ENCODE assay signal across 22 cellular contexts in genomic region chr10:123555616-123556015, GRCh38.
DNase-seq lines count a peak whose midpoint lies in the region; ATAC-seq and TF ChIP-seq lines count a peak whose summit lies in the region.
"Had no signal": no experiment of that assay in that cellular context is flagged by ENCODE, and none has a peak within 500 bp of the region (broad histone marks: within the 10 kb centered on the region; RNA-seq: fewer than 3 reads in every experiment).

No MANE protein-coding gene starts in this region.

- no peaks in the 10 kb centered on the region for H3K36me3 Mint-ChIP-seq in stimulated activated naive B cell treated with anti-CD40 and anti-IgM and Interleukin-4, amounts not matched to agents 10 μg/mL and 1 μg/mL and 100 μg/mL, for 72 hours
- H3K36me3 Mint-ChIP-seq: CD4-positive, alpha-beta memory T cell had no signal

- POLR2A ChIA-PET in GM10248 (lab: Yijun Ruan, JAX), result interaction anchor here (0.5 kb wide), 1 partner anchor 42 kb away, joined by 3 read pairs; no protein-coding TSS in a partner anchor

- H3K4me3 ChIP-seq in BLaER1 (peak overlapping the region; percentile 34; the same call in 1 of the 2 replicates), coronary artery (no peak overlapping the region), sigmoid colon (no peak overlapping the region)
- H3K4me3 ChIP-seq: SJSA1 had no signal

- H3K27ac ChIP-seq in BLaER1 (peak overlapping the region; percentile 88), coronary artery (no peak overlapping the region), sigmoid colon (no peak overlapping the region)
- H3K27ac ChIP-seq: KMS-11, SJSA1 had no signal

- CTCF ChIA-PET in GM10248 (lab: Yijun Ruan, JAX), result interaction anchor here (1.1 to 4.0 kb wide), 5 partner anchors 17 to 513 kb away, joined by 3 to 21 read pairs (median 5); no protein-coding TSS in a partner anchor

- H3K36me3 ChIP-seq in BLaER1 (no peaks in the 10 kb centered on the region; the same call in 1 of the 2 replicates), sigmoid colon (no peaks in the 10 kb centered on the region)
- H3K36me3 ChIP-seq: SJSA1 had no signal

- peak overlapping the region; percentile 84 for H3K4me2 ChIP-seq in BLaER1
- H3K4me2 ChIP-seq: KMS-11 had no signal

- no peak for TF ChIP-seq EP300 in sigmoid colon (IDR thresholded peaks at IDR 0.05)

- TF ChIP-seq POLR2A in sigmoid colon (IDR thresholded peaks at IDR 0.05), result no peak

- 76 to 85% methylated on average over 4 of the region's 4 CpGs for WGBS in sigmoid colon, 2 donors

- H3K9ac ChIP-seq in BLaER1, result peak overlapping the region; percentile 72
- H3K9ac ChIP-seq: KMS-11 had no signal

- H3K9me3 Mint-ChIP-seq in stimulated activated naive B cell treated with anti-CD40 and anti-IgM and Interleukin-4, amounts not matched to agents 10 μg/mL and 1 μg/mL and 100 μg/mL, for 72 hours, result no peaks in the 10 kb centered on the region
- H3K9me3 Mint-ChIP-seq: IgD-negative memory B cell had no signal

- H3K4me3 Mint-ChIP-seq in stimulated activated naive B cell treated with anti-CD40 and anti-IgM and Interleukin-4, amounts not matched to agents 10 μg/mL and 1 μg/mL and 100 μg/mL, for 72 hours, result no peak overlapping the region
- H3K4me3 Mint-ChIP-seq: CD4-positive, alpha-beta memory T cell; IgD-negative memory B cell had no signal

- no peaks in the 10 kb centered on the region for H3K27me3 ChIP-seq in BLaER1
- peaks cover 0 to 30% (median 0%) of the 10 kb centered on the region in 3 donors for H3K27me3 ChIP-seq in sigmoid colon
- H3K27me3 ChIP-seq: SJSA1 had no signal

- no peak overlapping the region for H3K27ac Mint-ChIP-seq in stimulated activated naive B cell treated with anti-CD40 and anti-IgM and Interleukin-4, amounts not matched to agents 10 μg/mL and 1 μg/mL and 100 μg/mL, for 72 hours
- H3K27ac Mint-ChIP-seq: IgD-negative memory B cell had no signal

- H4K20me1 ChIP-seq in BLaER1, result no peaks in the 10 kb centered on the region

- no peak for ATAC-seq in GM21723 (IDR thresholded peaks at IDR 0.05; ENCODE audit: unreplicated experiment)
- no peak for ATAC-seq in stimulated activated naive B cell treated with anti-CD40 and anti-IgM and Interleukin-4, amounts not matched to agents 10 μg/mL and 1 μg/mL and 100 μg/mL, for 72 hours (replicated peaks)
- ATAC-seq: HCT116 had no signal

- intact Hi-C loops in sigmoid colon (cut with DNase I), result loop anchor here (5.0 kb wide), 1 partner anchor 513 kb away; no protein-coding TSS in a partner anchor

- H3K27me3 Mint-ChIP-seq in stimulated activated naive B cell treated with anti-CD40 and anti-IgM and Interleukin-4, amounts not matched to agents 10 μg/mL and 1 μg/mL and 100 μg/mL, for 72 hours, result peaks cover 12 to 19% of the 10 kb centered on the region in 2 donors

- peak; percentile 19 for TF ChIP-seq CTCF in GM10248 (IDR thresholded peaks at IDR 0.05; ENCODE audit: control extremely low read depth, extremely low read depth, low read depth, missing control alignments)
- TF ChIP-seq CTCF in coronary artery (IDR thresholded peaks at IDR 0.05), result no peak
- no peak for TF ChIP-seq CTCF in sigmoid colon (IDR thresholded peaks at IDR 0.05)

- H3K4me1 Mint-ChIP-seq in stimulated activated naive B cell treated with anti-CD40 and anti-IgM and Interleukin-4, amounts not matched to agents 10 μg/mL and 1 μg/mL and 100 μg/mL, for 72 hours, result peaks cover 3 to 8% of the 10 kb centered on the region in 2 donors

- H3K9me3 ChIP-seq in BLaER1 (peaks cover 14% of the 10 kb centered on the region), sigmoid colon (no peaks in the 10 kb centered on the region)
- H3K9me3 ChIP-seq: SJSA1 had no signal

- H3K4me1 ChIP-seq in BLaER1, result peaks cover 100% of the 10 kb centered on the region
- H3K4me1 ChIP-seq in sigmoid colon, result no peaks in the 10 kb centered on the region
- H3K4me1 ChIP-seq: SJSA1 had no signal

- DNase-seq in GM10248 (ENCODE audit: extremely low spot score) (peak; percentile 14), coronary artery (ENCODE audit: low spot score) (peak; percentile 26), sigmoid colon (peak; percentile 39), NCI-H1694 treated with DMSO at 0.1 percent for 48 hours (lab: John Stamatoyannopoulos, UW) (no peak)
- DNase-seq in stimulated activated naive B cell treated with anti-CD40 and anti-IgM and Interleukin-4, amounts not matched to agents 10 μg/mL and 1 μg/mL and 100 μg/mL, for 72 hours, result no peak
- DNase-seq: C1 segment of cervical spinal cord; CD4-positive, alpha-beta memory T cell; COR-L47; DMS53; EL; GDM1; MM.1S; NCI-H2029 treated with DMSO at 0.1 percent for 48 hours; NCI-H2227 treated with DMSO at 0.1 percent for 48 hours; Right ventricle myocardium superior; RPMI8226 had no signal

Comparison
In these comparisons a context has a peak if more than half of its experiments do, and no peak if none do; other contexts are left out.
1. DNase-seq: peak in GM10248 (single experiment), coronary artery (single experiment) and sigmoid colon (single experiment); none in NCI-H1694 treated with DMSO at 0.1 percent for 48 hours (single experiment) and stimulated activated naive B cell treated with anti-CD40 and anti-IgM and Interleukin-4, amounts not matched to agents 10 μg/mL and 1 μg/mL and 100 μg/mL, for 72 hours (single experiment).